ENCODE assay signal across 15 cellular contexts in the genomic region with DNA sequence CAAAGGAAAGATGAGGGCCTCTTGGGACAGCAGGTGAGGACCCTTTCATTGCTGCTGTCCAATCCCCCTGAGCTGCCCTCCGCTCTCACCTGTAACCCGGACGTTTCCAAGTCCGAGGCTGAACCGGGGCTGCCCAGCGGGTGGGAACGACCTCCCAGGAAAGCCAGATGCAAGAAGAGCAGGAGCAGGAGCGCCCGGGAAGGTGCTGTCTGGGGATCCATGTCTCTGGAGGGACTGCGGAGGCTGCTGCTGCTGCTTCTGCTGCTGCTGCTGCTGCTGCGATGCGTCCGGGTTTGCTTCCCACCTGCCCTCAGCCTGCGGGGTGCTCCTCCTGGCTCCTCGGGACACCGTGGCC. TPM values are rescaled to one million over a fixed set of nuclear protein-coding genes. Genes with fewer than 3 reads are reported as not detected.
DNase-seq lines count a peak whose midpoint lies in the region; ATAC-seq and TF ChIP-seq lines count a peak whose summit lies in the region.
"Had no signal": no experiment of that assay in that cellular context is flagged by ENCODE, and none has a peak within 500 bp of the region (broad histone marks: within the 10 kb centered on the region; RNA-seq: fewer than 3 reads in every experiment).

Gene NPPB, minus strand, starts transcription at position 333 of the 355 bp plus-strand sequence. Its CDS starts 112 bp downstream, at position 221.

- H3K36me3 Mint-ChIP-seq in immature natural killer cell: no peaks in the 10 kb centered on the region
- no peaks in the 10 kb centered on the region for H3K36me3 Mint-ChIP-seq in naive thymus-derived CD4-positive, alpha-beta T cell

- H3K4me1 ChIP-seq in ES-I3 (ENCODE audit: insufficient read depth, low read length): no peaks in the 10 kb centered on the region
- peaks cover 6% of the 10 kb centered on the region; the same call in 1 of the 2 replicates for H3K4me1 ChIP-seq in Panc1 (ENCODE audit: control insufficient read depth, insufficient read depth, low read length)
- H3K4me1 ChIP-seq in right cardiac atrium (ENCODE audit: control insufficient read depth, insufficient read depth, low read length): no peaks in the 10 kb centered on the region
- H3K4me1 ChIP-seq in trophoblast cell (ENCODE audit: control insufficient read depth in 1 of 2, insufficient read depth in 2 of 2, low read length in 2 of 2): peaks cover 12 to 19% of the 10 kb centered on the region in 2 experiments
- H3K4me1 ChIP-seq in naive thymus-derived CD4-positive, alpha-beta T cell (ENCODE audit: control insufficient read depth in 2 of 2, insufficient read depth in 2 of 2, low read length in 2 of 2): no peaks in the 10 kb centered on the region

- H3K27ac ChIP-seq in Panc1 (ENCODE audit: low read length): no peak within 1 kb of the TSS
- H3K27ac ChIP-seq in right cardiac atrium (ENCODE audit: low read length): peak within 1 kb of the TSS; percentile 20
- H3K27ac ChIP-seq in trophoblast cell (ENCODE audit: low read depth, low read length): peak within 1 kb of the TSS; percentile 31
- H3K27ac ChIP-seq in naive thymus-derived CD4-positive, alpha-beta T cell (ENCODE audit: low read depth, low read length): no peak within 1 kb of the TSS
- H3K27ac ChIP-seq: sigmoid colon had no signal

- no peak within 1 kb of the TSS for H2BK5ac ChIP-seq in trophoblast cell (ENCODE audit: low read depth, low read length, poor library complexity)

- in situ Hi-C loops in Panc1 (cut with HindIII; ENCODE audit: low pct_unique_long_range_greater_than_20kb, low sequenced_read_pairs): no loop called here

- no peak within 1 kb of the TSS for H3K4ac ChIP-seq in trophoblast cell (ENCODE audit: low read depth, low read length)

- H3K4me1 Mint-ChIP-seq in immature natural killer cell: no peaks in the 10 kb centered on the region
- peaks cover 0 to 6% (median 3%) of the 10 kb centered on the region in 7 donors for H3K4me1 Mint-ChIP-seq in naive thymus-derived CD4-positive, alpha-beta T cell

- H2BK120ac ChIP-seq in trophoblast cell (ENCODE audit: insufficient read depth, low read length, poor library complexity): peak within 1 kb of the TSS; percentile 6

- H4K91ac ChIP-seq in trophoblast cell (ENCODE audit: low read depth, low read length): peak within 1 kb of the TSS; percentile 15

- H3K4me2 ChIP-seq in trophoblast cell (ENCODE audit: low read length): peak within 1 kb of the TSS; percentile 68

- 16% methylated on average over 16 of the region's 16 CpGs for WGBS in right cardiac atrium
- no CpG with 5 or more reads among the region's 16 CpGs for WGBS in trophoblast cell (ENCODE audit: extremely low coverage, insufficient coverage, insufficient read length)

- H4K12ac ChIP-seq in trophoblast cell (ENCODE audit: low read depth, low read length): no peak within 1 kb of the TSS

- no peak within 1 kb of the TSS for H4K8ac ChIP-seq in trophoblast cell (ENCODE audit: low read depth, low read length)

- H3K4me3 ChIP-seq in Panc1 (ENCODE audit: low read depth in 2 of 2, low read length in 2 of 2): no peak within 1 kb of the TSS
- peak within 1 kb of the TSS; percentile 20 for H3K4me3 ChIP-seq in right cardiac atrium (ENCODE audit: low read length)
- H3K4me3 ChIP-seq in trophoblast cell (ENCODE audit: low read depth, low read length): peak within 1 kb of the TSS; percentile 55
- no peak within 1 kb of the TSS for H3K4me3 ChIP-seq in naive thymus-derived CD4-positive, alpha-beta T cell (ENCODE audit: low read length)
- H3K4me3 ChIP-seq: GM12878, mucosa of descending colon, sigmoid colon had no signal

- TF ChIP-seq CTCF in Panc1 (IDR thresholded peaks at IDR 0.05): no peak

- H2BK12ac ChIP-seq in trophoblast cell (ENCODE audit: low read length): no peak within 1 kb of the TSS

- CTCF ChIA-PET in Panc1 (lab: Charles Lee): interaction anchor here (0.6 kb wide), 1 partner anchor 44 kb away, joined by 5 read pairs; no protein-coding TSS in a partner anchor
- CTCF ChIA-PET in naive thymus-derived CD4-positive, alpha-beta T cell (lab: Charles Lee): no interaction called here

- H3K18ac ChIP-seq in trophoblast cell (ENCODE audit: low read length): no peak within 1 kb of the TSS

- no peak for DNase-seq in Panc1 (ENCODE audit: low read depth, low spot score)
- DNase-seq in right cardiac atrium: no peak
- DNase-seq in trophoblast cell: no peak
- no peak for DNase-seq in immature natural killer cell
- DNase-seq in naive thymus-derived CD4-positive, alpha-beta T cell: no peak
- DNase-seq in NCI-H2196 (lab: John Stamatoyannopoulos, UW; ENCODE audit: unreplicated experiment): no peak
- DNase-seq: NCI-H1436, sigmoid colon had no signal

- no peak within 1 kb of the TSS for H2AFZ ChIP-seq in trophoblast cell (ENCODE audit: insufficient read depth, low read length, poor library complexity)

- POLR2A ChIA-PET in Panc1 (lab: Charles Lee): no interaction called here
- POLR2A ChIA-PET in naive thymus-derived CD4-positive, alpha-beta T cell (lab: Charles Lee): no interaction called here

- H3K4me3 Mint-ChIP-seq in immature natural killer cell: no peak within 1 kb of the TSS
- no peak within 1 kb of the TSS for H3K4me3 Mint-ChIP-seq in naive thymus-derived CD4-positive, alpha-beta T cell

- no TSS peak for BruUV-seq in Panc1 (replicated peaks; lab: Mats Ljungman, UMichigan)

- no peak within 1 kb of the TSS for H2AK5ac ChIP-seq in trophoblast cell (ENCODE audit: low read length)

- no peaks in the 10 kb centered on the region for H3K36me3 ChIP-seq in ES-I3 (ENCODE audit: insufficient read depth, low read length)
- no peaks in the 10 kb centered on the region for H3K36me3 ChIP-seq in Panc1 (ENCODE audit: control insufficient read depth, insufficient read depth, low read length)
- no peaks in the 10 kb centered on the region for H3K36me3 ChIP-seq in trophoblast cell (ENCODE audit: control insufficient read depth in 1 of 2, insufficient read depth in 2 of 2, low read length in 2 of 2)
- no peaks in the 10 kb centered on the region for H3K36me3 ChIP-seq in naive thymus-derived CD4-positive, alpha-beta T cell (ENCODE audit: control insufficient read depth in 2 of 3, insufficient read depth in 3 of 3, low read length in 3 of 3)
- H3K36me3 ChIP-seq: sigmoid colon had no signal

- peak within 1 kb of the TSS; percentile 19; the same call in 1 of the 2 replicates for H3K9ac ChIP-seq in ES-I3 (ENCODE audit: low read depth, low read length)
- H3K9ac ChIP-seq in trophoblast cell (ENCODE audit: low read length): no peak within 1 kb of the TSS

- peaks cover 4% of the 10 kb centered on the region for H3K79me1 ChIP-seq in trophoblast cell (ENCODE audit: low read length)

- ATAC-seq in Panc1: peak; percentile 40; the same call in 1 of the 2 replicates
- no peak for ATAC-seq in right cardiac atrium
- no peak for ATAC-seq in naive thymus-derived CD4-positive, alpha-beta T cell

- no peaks in the 10 kb centered on the region for H3K9me3 ChIP-seq in ES-I3 (ENCODE audit: control insufficient read depth, insufficient read depth, low read length)
- H3K9me3 ChIP-seq in Panc1 (ENCODE audit: control insufficient read depth, insufficient read depth, low read depth, low read length): no peaks in the 10 kb centered on the region
- no peaks in the 10 kb centered on the region for H3K9me3 ChIP-seq in right cardiac atrium (ENCODE audit: control insufficient read depth, low read length)
- no peaks in the 10 kb centered on the region for H3K9me3 ChIP-seq in trophoblast cell (ENCODE audit: insufficient read depth, low read depth, low read length)
- H3K9me3 ChIP-seq in naive thymus-derived CD4-positive, alpha-beta T cell (ENCODE audit: control insufficient read depth in 2 of 3, low read length in 3 of 3): no peaks in the 10 kb centered on the region
- H3K9me3 ChIP-seq: mucosa of descending colon, sigmoid colon had no signal

- intact Hi-C loops in Panc1 (cut with micrococcal nuclease; ENCODE audit: unreplicated experiment) (no loop called here), right cardiac atrium (cut with DNase I) (no loop called here)
- intact Hi-C loops in naive thymus-derived CD4-positive, alpha-beta T cell (cut with micrococcal nuclease): no loop called here

- peaks cover 9 to 20% (median 13%) of the 10 kb centered on the region in 3 donors for H3K27me3 Mint-ChIP-seq in immature natural killer cell (ENCODE audit: low read depth in 3 of 3)
- peaks cover 57 to 72% (median 66%) of the 10 kb centered on the region in 5 donors for H3K27me3 Mint-ChIP-seq in naive thymus-derived CD4-positive, alpha-beta T cell

- H3K14ac ChIP-seq in trophoblast cell (ENCODE audit: low read length): no peak within 1 kb of the TSS

- H3K27ac Mint-ChIP-seq in immature natural killer cell: no peak within 1 kb of the TSS
- H3K27ac Mint-ChIP-seq in naive thymus-derived CD4-positive, alpha-beta T cell: no peak within 1 kb of the TSS

- no peak within 1 kb of the TSS for H3K23ac ChIP-seq in trophoblast cell (ENCODE audit: low read length)

- H3K9me3 Mint-ChIP-seq in immature natural killer cell: no peaks in the 10 kb centered on the region
- H3K9me3 Mint-ChIP-seq in naive thymus-derived CD4-positive, alpha-beta T cell: peaks cover 0 to 7% (median 0%) of the 10 kb centered on the region in 11 donors

- H3K79me2 ChIP-seq in trophoblast cell (ENCODE audit: control insufficient read depth, insufficient read depth, low read length, poor library complexity): no peaks in the 10 kb centered on the region

- H3K27me3 ChIP-seq in Panc1 (ENCODE audit: control insufficient read depth, insufficient read depth, low read length): peaks cover 34% of the 10 kb centered on the region
- H3K27me3 ChIP-seq in right cardiac atrium (ENCODE audit: control insufficient read depth, insufficient read depth): no peaks in the 10 kb centered on the region
- H3K27me3 ChIP-seq in trophoblast cell (ENCODE audit: insufficient read depth, low read length): no peaks in the 10 kb centered on the region
- H3K27me3 ChIP-seq in naive thymus-derived CD4-positive, alpha-beta T cell (ENCODE audit: control insufficient read depth in 2 of 2, insufficient read depth in 2 of 2, low read length in 2 of 2): peaks cover 0 to 14% of the 10 kb centered on the region in 2 donors

RNA-seq across cellular contexts. Expression of gene NPPB, which starts in this region (rescaled TPM):
- not detected for total RNA-seq in Panc1 (2021; ENCODE audit: unreplicated experiment)
- not detected for polyA plus RNA-seq in Panc1 (2012; ENCODE audit: insufficient read length)
- total RNA-seq in right cardiac atrium: 1,000 to 10,000 TPM in 1 of 4 donors, 100 to 1,000 TPM in 1, 10 to 100 TPM in 2; 37.1 to 2,245 (median 160) TPM
- polyA plus RNA-seq in right cardiac atrium: 1,679 TPM
- polyA plus RNA-seq in trophoblast cell (2013): 59.2 and 70.8 TPM in 2 replicates
- not detected for polyA plus RNA-seq in immature natural killer cell
- total RNA-seq in naive thymus-derived CD4-positive, alpha-beta T cell: not detected
- not detected for polyA plus RNA-seq in naive thymus-derived CD4-positive, alpha-beta T cell
- total RNA-seq: chondrocyte, fibroblast of lung, GM12878, left colon, mucosa of descending colon, sigmoid colon, ureter had no signal
- polyA plus RNA-seq: fibroblast of lung, GM12878 had no signal

Comparison
In these comparisons a context has a peak if more than half of its experiments do, and no peak if none do; other contexts are left out.
1. RNA of gene NPPB (total RNA-seq): 37.1 to 2,245 TPM in right cardiac atrium; not detected in Panc1 (single experiment) and not detected in naive thymus-derived CD4-positive, alpha-beta T cell; every median in the first group is over 10 times any median in the second.
2. RNA of gene NPPB (polyA plus RNA-seq): 1,679 TPM in right cardiac atrium (single experiment); not detected in immature natural killer cell and not detected in naive thymus-derived CD4-positive, alpha-beta T cell; every median in the first group is over 1,000 times any median in the second.
3. Peak in ATAC-seq in Panc1; RNA of the gene not detected or under 1 TPM.
4. H3K27ac ChIP-seq: peak in right cardiac atrium (single experiment) and trophoblast cell (single experiment); none in Panc1 (single experiment) and naive thymus-derived CD4-positive, alpha-beta T cell (single experiment).
5. H3K4me3 ChIP-seq: peak in right cardiac atrium (single experiment) and trophoblast cell (single experiment); none in Panc1 (0 of 2) and naive thymus-derived CD4-positive, alpha-beta T cell (single experiment).